Comparison of ENCODE assay signal across 10 cellular contexts in the genomic region with DNA sequence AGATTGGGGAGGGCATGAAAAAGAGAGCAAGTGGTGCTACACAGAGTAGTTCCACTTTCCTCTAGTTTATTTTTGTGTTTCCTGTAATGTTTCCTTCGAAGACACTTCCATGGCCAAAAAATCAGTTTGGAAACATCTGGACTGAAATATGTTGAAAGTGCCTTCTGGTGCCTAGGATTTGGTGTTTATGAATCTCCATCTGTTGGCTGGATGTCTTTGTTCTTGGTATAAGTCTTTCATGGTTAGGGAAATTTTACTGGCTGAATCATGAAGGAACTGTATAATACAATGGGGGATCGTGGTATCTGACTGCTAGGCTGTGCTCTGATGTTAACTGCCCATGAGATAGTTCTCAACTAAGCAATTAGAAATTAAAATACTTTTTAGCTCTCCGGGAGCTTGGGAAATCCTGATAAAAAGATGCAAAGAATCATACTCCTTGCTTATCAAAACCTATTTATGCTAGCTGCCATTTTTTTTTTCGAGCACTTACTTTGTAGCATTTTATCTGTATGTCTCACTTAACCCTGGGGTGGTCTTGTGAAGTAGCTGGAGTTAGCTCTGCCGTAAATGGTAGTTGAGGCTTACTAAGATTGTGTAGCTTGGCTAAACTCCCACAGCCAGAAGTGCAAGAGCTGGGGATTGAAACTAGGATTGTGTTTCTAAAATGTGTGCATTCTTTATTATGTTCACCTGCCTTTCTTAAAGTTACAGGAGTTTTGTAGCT. TPM values are rescaled to one million over a fixed set of nuclear protein-coding genes. Genes with fewer than 3 reads are reported as not detected.
DNase-seq lines count a peak whose midpoint lies in the region; ATAC-seq, FAIRE-seq and TF ChIP-seq lines count a peak whose summit lies in the region.
"Had no signal": no experiment of that assay in that cellular context is flagged by ENCODE, and none has a peak within 500 bp of the region (broad histone marks: within the 10 kb centered on the region; RNA-seq: fewer than 3 reads in every experiment).

No MANE protein-coding gene starts in this region.

- H3K9me3 Mint-ChIP-seq in activated T-helper 17 cell treated with anti-CD3 and anti-CD28 coated beads, Interleukin-2, amount 50 U/mL, for 72 hours: no peaks in the 10 kb centered on the region
- no peaks in the 10 kb centered on the region for H3K9me3 Mint-ChIP-seq in Caco-2 (ENCODE audit: unreplicated experiment)

- 0 out of 6 replicates have a peak overlapping the region, but pooled peaks of 1 of the 2 experiments have one; percentile 1 for H3K27ac ChIP-seq in A549
- H3K27ac ChIP-seq in iPS-18a (ENCODE audit: low read length): peak overlapping the region; percentile 16

- no peak overlapping the region for H3K9ac ChIP-seq in iPS-18a (ENCODE audit: low read length)

- H3K36me3 Mint-ChIP-seq in activated T-helper 17 cell treated with anti-CD3 and anti-CD28 coated beads, Interleukin-2, amount 50 U/mL, for 72 hours (ENCODE audit: low read depth): no peaks in the 10 kb centered on the region
- no peaks in the 10 kb centered on the region for H3K36me3 Mint-ChIP-seq in Caco-2 (ENCODE audit: insufficient read depth, unreplicated experiment)

- CTCF ChIA-PET in A549 (lab: Yijun Ruan, JAX): interaction anchor here (0.9 to 3.4 kb wide), 7 partner anchors 10 to 831 kb away, joined by 3 to 14 read pairs (median 5); no protein-coding TSS in a partner anchor
- CTCF ChIA-PET in Caco-2 (lab: Charles Lee): interaction anchor here (0.9 kb wide), 1 partner anchor 8 kb away, joined by 3 read pairs; no protein-coding TSS in a partner anchor

- H3K27me3 Mint-ChIP-seq in activated T-helper 17 cell treated with anti-CD3 and anti-CD28 coated beads, Interleukin-2, amount 50 U/mL, for 72 hours: no peaks in the 10 kb centered on the region
- H3K27me3 Mint-ChIP-seq in Caco-2 (ENCODE audit: insufficient read depth, unreplicated experiment): no peaks in the 10 kb centered on the region

- TF ChIP-seq RAD21 in A549 (conservative IDR thresholded peaks at IDR 0.05 in 1 of 2, IDR thresholded peaks at IDR 0.05 in 1 of 2): no peak

- TF ChIP-seq POLR2A in A549 (IDR thresholded peaks at IDR 0.05; ENCODE audit: low read length) (no peak), GM12891 (IDR thresholded peaks at IDR 0.05; ENCODE audit: low read depth, low read length) (no peak)

- H3K4me1 ChIP-seq in A549: peaks cover 59% of the 10 kb centered on the region
- peaks cover 27% of the 10 kb centered on the region for H3K4me1 ChIP-seq in iPS-18a (ENCODE audit: control insufficient read depth, low read depth, low read length)
- H3K4me1 ChIP-seq in Caco-2: peaks cover 13% of the 10 kb centered on the region

- H3K4me2 ChIP-seq in A549: 0 out of 3 replicates have a peak overlapping the region, but pooled peaks have one; percentile 8

- peak overlapping the region; percentile 83 for H3K4me3 Mint-ChIP-seq in activated T-helper 17 cell treated with anti-CD3 and anti-CD28 coated beads, Interleukin-2, amount 50 U/mL, for 72 hours
- no peak overlapping the region for H3K4me3 Mint-ChIP-seq in Caco-2 (ENCODE audit: unreplicated experiment)

- TF ChIP-seq CTCF in A549 (IDR thresholded peaks at IDR 0.05) (no peak), Caco-2 (IDR thresholded peaks at IDR 0.05; ENCODE audit: insufficient read depth in 1 of 2, low read depth in 1 of 2, low read length in 1 of 2, severe bottlenecking in 1 of 2, unreplicated experiment in 1 of 2) (no peak)

- TF ChIP-seq EP300 in A549 (IDR thresholded peaks at IDR 0.05): no peak

- ATAC-seq in A549 (no peak), GM18861 (IDR thresholded peaks at IDR 0.05; ENCODE audit: unreplicated experiment) (no peak)
- ATAC-seq in activated T-helper 17 cell treated with anti-CD3 and anti-CD28 coated beads, Interleukin-2, amount 50 U/mL, for 72 hours (replicated peaks): peak; percentile 77

- intact Hi-C loops in Caco-2 (cut with micrococcal nuclease; ENCODE audit: unreplicated experiment): no loop called here

- no peak for FAIRE-seq in A549 (lab: Jason Lieb, UNC)
- peak; percentile 41 for FAIRE-seq in GM12891 (lab: Jason Lieb, UNC)
- FAIRE-seq: frontal cortex had no signal

- 82% methylated on average over 5 of the region's 5 CpGs for WGBS in A549 (ENCODE audit: missing lambda C conversion rate)

- H3K36me3 ChIP-seq in iPS-18a (ENCODE audit: control insufficient read depth, low read depth, low read length): no peaks in the 10 kb centered on the region
- H3K36me3 ChIP-seq in Caco-2 (ENCODE audit: control insufficient read depth, insufficient read depth, low read length): no peaks in the 10 kb centered on the region

- H3K27me3 ChIP-seq in iPS-18a (ENCODE audit: control insufficient read depth, insufficient read depth, low read length): no peaks in the 10 kb centered on the region
- H3K27me3 ChIP-seq in Caco-2 (replicated peaks; ENCODE audit: control insufficient read depth, insufficient read depth, low read length): no peaks in the 10 kb centered on the region

- no peak for DNase-seq in A549 (ENCODE audit: low read depth in 1 of 2, low spot score in 1 of 2)
- no peak for DNase-seq in GM12891 (ENCODE audit: insufficient read length, low spot score)
- DNase-seq in NCI-H1436 treated with DMSO at 0.1 percent for 48 hours (lab: John Stamatoyannopoulos, UW): no peak
- DNase-seq in Caco-2: no peak
- DNase-seq in activated CD4-positive, alpha-beta T cell treated with anti-CD3 and anti-CD28 coated beads for 1 hour: no peak
- DNase-seq: NCI-H2029 treated with DMSO at 0.1 percent for 48 hours had no signal

- POLR2A ChIA-PET in A549 (lab: Yijun Ruan, JAX): interaction anchor here (1.1 kb wide), 1 partner anchor 21 kb away, joined by 4 read pairs; the partner anchor contains the start of gene AKAP13
- POLR2A ChIA-PET in Caco-2 (lab: Charles Lee): no interaction called here

- peak overlapping the region; percentile 93 for H3K27ac Mint-ChIP-seq in activated T-helper 17 cell treated with anti-CD3 and anti-CD28 coated beads, Interleukin-2, amount 50 U/mL, for 72 hours
- no peak overlapping the region for H3K27ac Mint-ChIP-seq in Caco-2 (ENCODE audit: unreplicated experiment)

- H3K4me3 ChIP-seq in A549: no peak overlapping the region
- H3K4me3 ChIP-seq in iPS-18a (ENCODE audit: low read length): no peak overlapping the region
- H3K4me3 ChIP-seq in Caco-2 (ENCODE audit: low read depth, low read length): no peak overlapping the region

- H3K4me1 Mint-ChIP-seq in activated T-helper 17 cell treated with anti-CD3 and anti-CD28 coated beads, Interleukin-2, amount 50 U/mL, for 72 hours: peaks cover 36% of the 10 kb centered on the region
- peaks cover 19% of the 10 kb centered on the region for H3K4me1 Mint-ChIP-seq in Caco-2 (ENCODE audit: low read depth, unreplicated experiment)

- BruUV-seq in Caco-2 (replicated peaks; lab: Mats Ljungman, UMichigan): no TSS peak

- H3K9me3 ChIP-seq in A549: no peaks in the 10 kb centered on the region
- H3K9me3 ChIP-seq in iPS-18a (ENCODE audit: control insufficient read depth, low read depth, low read length): no peaks in the 10 kb centered on the region
- no peaks in the 10 kb centered on the region for H3K9me3 ChIP-seq in Caco-2

TF ChIP-seq in A549, 52 proteins besides CTCF, POLR2A, EP300 and RAD21:
- TF ChIP-seq ESRRA (IDR thresholded peaks at IDR 0.05; ENCODE audit: borderline replicate concordance, low read length) (0 out of 2 replicates have a peak, but pooled peaks have one; percentile 27), ZNF302 (CRISPR knock-in tag; IDR thresholded peaks at IDR 0.05) (no peak)

TF ChIP-seq in GM12891, 5 proteins besides CTCF, POLR2A, EP300 and RAD21:
- no peak for TF ChIP-seq POLR2AphosphoS5 (IDR thresholded peaks at IDR 0.05; ENCODE audit: low read depth, low read length)
- no peak for TF ChIP-seq SPI1 (IDR thresholded peaks at IDR 0.05; ENCODE audit: low read depth, low read length)
- no peak for TF ChIP-seq POU2F2 (IDR thresholded peaks at IDR 0.05; ENCODE audit: low read depth, low read length)
- TF ChIP-seq PAX5 (IDR thresholded peaks at IDR 0.05; ENCODE audit: insufficient read depth, low read length, severe bottlenecking): no peak
- TF ChIP-seq TAF1 (IDR thresholded peaks at IDR 0.05; ENCODE audit: low read depth, low read length): no peak

RNA-seq across cellular contexts. Expression of gene AKAP13, which starts 22.0 kb away (rescaled TPM):
- polyA plus RNA-seq in A549 (2011; rRNA removed): 28.8 and 59.7 TPM in 2 replicates
- polyA plus RNA-seq in A549 (2012; cell fraction: cytosol; rRNA removed): 11.0 and 12.3 TPM in 2 replicates
- 75.3 and 75.7 TPM in 2 replicates for polyA plus RNA-seq in A549 (2012; cell fraction: nucleus; rRNA removed)
- 19.9 to 21.5 TPM (median 20.4 TPM) in 3 replicates for polyA plus RNA-seq in A549 (2017; fragmentation: RNase III; extraction: RNeasy Plus Mini Kit Qiagen cat#74134 plus additional on column Dnase treatment)
- polyA minus RNA-seq in A549 (2011; rRNA and poly(A)+ RNA removed): 168 and 171 TPM in 2 replicates
- polyA plus RNA-seq in GM12891 (2012; ENCODE audit: low read depth, missing spikeins): 46.1 TPM
- 100 to 1,000 TPM in 1 of 2 donors, 10 to 100 TPM in 1; 95.9 to 152 TPM for total RNA-seq in activated T-helper 17 cell treated with anti-CD3 and anti-CD28 coated beads, Interleukin-2, amount 50 U/mL, for 72 hours
- 48.3 and 49.6 TPM in 2 replicates for total RNA-seq in Caco-2 (2022)
